Comparison of ENCODE assay signal across 1 cellular context in the genomic region with DNA sequence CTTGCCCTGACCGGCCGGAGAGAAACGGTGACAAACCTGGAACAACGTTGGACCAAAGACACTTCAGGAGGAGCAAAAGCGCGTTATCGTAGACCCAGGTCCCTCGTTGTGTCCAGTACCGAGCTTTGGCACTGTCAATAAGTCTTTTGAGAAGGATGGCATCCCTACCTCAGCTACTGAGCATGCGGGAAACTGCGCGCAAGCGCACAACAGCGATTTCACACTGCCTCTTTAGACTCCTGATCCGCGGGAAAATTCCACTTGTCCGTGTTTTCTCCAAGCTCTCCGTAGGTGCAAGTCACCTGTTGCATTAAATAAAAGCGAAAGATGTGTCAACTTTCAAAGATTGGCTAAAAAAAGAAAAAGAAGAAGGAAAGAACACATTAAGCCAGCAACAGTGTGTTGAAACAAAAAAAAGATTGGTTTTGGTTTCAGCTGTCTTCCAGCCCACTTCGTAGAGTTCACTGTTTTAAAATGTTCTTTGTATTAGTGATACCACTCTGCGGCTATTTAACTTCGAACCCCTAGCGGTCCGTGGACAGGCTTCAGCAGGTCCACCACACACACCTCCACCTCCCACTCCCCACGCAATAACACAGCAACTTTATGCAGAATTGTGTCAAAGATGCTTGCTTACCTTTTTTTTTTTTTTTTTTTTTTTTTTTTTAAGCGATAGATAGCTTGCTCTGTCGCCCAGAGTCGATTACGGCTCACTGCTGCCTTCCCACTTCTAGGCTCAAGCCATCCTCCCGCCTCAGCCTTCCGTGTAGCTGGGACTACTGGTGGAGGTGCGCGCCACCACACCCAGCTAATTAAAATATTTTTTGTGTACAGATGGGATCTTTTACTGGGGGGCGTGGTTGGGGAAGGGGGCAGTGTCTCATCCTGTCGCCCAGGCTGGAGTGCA.
A peak's percentile ranks its signal among the peaks of the same experiment; 100 is the strongest.
TF ChIP-seq lines count a peak whose summit lies in the region.

Gene BPNT1 (minus strand): TSS at position 139 of the 907 bp plus-strand sequence. CDS start 9,942 bp downstream, outside the sequence.

TF ChIP-seq in K562, 482 proteins besides CTCF, POLR2A, EP300 and RAD21 (continued from another document and continues in another):
- peak; percentile 70 to 82 for TF ChIP-seq MAZ (CRISPR knock-in tag; conservative IDR thresholded peaks at IDR 0.05 in 1 of 2, IDR thresholded peaks at IDR 0.05 in 1 of 2)
- TF ChIP-seq NR2C1 (IDR thresholded peaks at IDR 0.05): no peak
- peak; percentile 14; the same call in 1 of the 2 replicates for TF ChIP-seq NR2C1 (tag; IDR thresholded peaks at IDR 0.05)
- no peak for TF ChIP-seq FOXJ3 (CRISPR knock-in tag; IDR thresholded peaks at IDR 0.05)
- TF ChIP-seq ZNF316 (IDR thresholded peaks at IDR 0.05): peak; percentile 38; the same call in 1 of the 2 replicates
- no peak for TF ChIP-seq ZBTB17 (CRISPR knock-in tag; IDR thresholded peaks at IDR 0.05)
- TF ChIP-seq ZNF79 (CRISPR knock-in tag; IDR thresholded peaks at IDR 0.05; ENCODE audit: low read depth): 0 out of 2 replicates have a peak, but pooled peaks have one; percentile 14
- TF ChIP-seq ZFP36 (IDR thresholded peaks at IDR 0.05; ENCODE audit: low read depth, low read length, partially characterized antibody): no peak
- no peak for TF ChIP-seq ZBTB1 (CRISPR knock-in tag; IDR thresholded peaks at IDR 0.05; ENCODE audit: borderline replicate concordance, low read depth)
- no peak for TF ChIP-seq ZC3H4 (CRISPR knock-in tag; IDR thresholded peaks at IDR 0.05; ENCODE audit: borderline replicate concordance)
- TF ChIP-seq ZNF717 (CRISPR knock-in tag; IDR thresholded peaks at IDR 0.05): no peak
- peak; percentile 54; the same call in 1 of the 2 replicates for TF ChIP-seq POLR2AphosphoS5 (IDR thresholded peaks at IDR 0.05; ENCODE audit: control insufficient read depth, insufficient read depth, low read depth, low read length)
- no peak for TF ChIP-seq ZNF695 (CRISPR knock-in tag; IDR thresholded peaks at IDR 0.05)
- TF ChIP-seq DPF2 (IDR thresholded peaks at IDR 0.05): peak; percentile 32; the same call in 1 of the 2 replicates
- peak; percentile 71 for TF ChIP-seq EP400 (IDR thresholded peaks at IDR 0.05)
- TF ChIP-seq, protein P1, sequence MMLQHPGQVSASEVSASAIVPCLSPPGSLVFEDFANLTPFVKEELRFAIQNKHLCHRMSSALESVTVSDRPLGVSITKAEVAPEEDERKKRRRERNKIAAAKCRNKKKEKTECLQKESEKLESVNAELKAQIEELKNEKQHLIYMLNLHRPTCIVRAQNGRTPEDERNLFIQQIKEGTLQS (IDR thresholded peaks at IDR 0.05): no peak; the same call in 1 of the 2 replicates
- TF ChIP-seq, protein P1 (CRISPR knock-in tag; conservative IDR thresholded peaks at IDR 0.05): peak; percentile 82; the same call in 1 of the 2 replicates
- peak; percentile 38 for TF ChIP-seq GMEB1 (CRISPR knock-in tag; IDR thresholded peaks at IDR 0.05)
- peak; percentile 77 for TF ChIP-seq RFX5 (IDR thresholded peaks at IDR 0.05; ENCODE audit: low read depth, low read length)
- peak; percentile 46; the same call in 1 of the 2 replicates for TF ChIP-seq MTA3 (IDR thresholded peaks at IDR 0.05; ENCODE audit: borderline replicate concordance)
- TF ChIP-seq USF2 (CRISPR knock-in tag; IDR thresholded peaks at IDR 0.05): peak; percentile 46; the same call in 1 of the 2 replicates
- 0 out of 2 replicates have a peak, but pooled peaks have one; percentile 24 for TF ChIP-seq ZNF766 (CRISPR knock-in tag; conservative IDR thresholded peaks at IDR 0.05)
- TF ChIP-seq CXXC5 (CRISPR knock-in tag; IDR thresholded peaks at IDR 0.05): peak; percentile 72; the same call in 1 of the 2 replicates
- TF ChIP-seq PHF21A (IDR thresholded peaks at IDR 0.05; ENCODE audit: borderline replicate concordance, low read depth): peak; percentile 61; the same call in 1 of the 2 replicates
- TF ChIP-seq NFYB (IDR thresholded peaks at IDR 0.05; ENCODE audit: extremely low read depth, insufficient read length): no peak
- no peak for TF ChIP-seq TGIF2 (CRISPR knock-in tag; IDR thresholded peaks at IDR 0.05)
- no peak for TF ChIP-seq ERF (CRISPR knock-in tag; IDR thresholded peaks at IDR 0.05)
- no peak for TF ChIP-seq SAFB2 (IDR thresholded peaks at IDR 0.05; ENCODE audit: borderline replicate concordance, low read depth, low read length, severe bottlenecking)
- TF ChIP-seq ZNF586 (CRISPR knock-in tag; conservative IDR thresholded peaks at IDR 0.05): no peak
- peak; percentile 75 for TF ChIP-seq BRD9 (IDR thresholded peaks at IDR 0.05; ENCODE audit: low read depth, partially characterized antibody)
- TF ChIP-seq ZNF121 (CRISPR knock-in tag; conservative IDR thresholded peaks at IDR 0.05): no peak
- TF ChIP-seq, protein P2, sequence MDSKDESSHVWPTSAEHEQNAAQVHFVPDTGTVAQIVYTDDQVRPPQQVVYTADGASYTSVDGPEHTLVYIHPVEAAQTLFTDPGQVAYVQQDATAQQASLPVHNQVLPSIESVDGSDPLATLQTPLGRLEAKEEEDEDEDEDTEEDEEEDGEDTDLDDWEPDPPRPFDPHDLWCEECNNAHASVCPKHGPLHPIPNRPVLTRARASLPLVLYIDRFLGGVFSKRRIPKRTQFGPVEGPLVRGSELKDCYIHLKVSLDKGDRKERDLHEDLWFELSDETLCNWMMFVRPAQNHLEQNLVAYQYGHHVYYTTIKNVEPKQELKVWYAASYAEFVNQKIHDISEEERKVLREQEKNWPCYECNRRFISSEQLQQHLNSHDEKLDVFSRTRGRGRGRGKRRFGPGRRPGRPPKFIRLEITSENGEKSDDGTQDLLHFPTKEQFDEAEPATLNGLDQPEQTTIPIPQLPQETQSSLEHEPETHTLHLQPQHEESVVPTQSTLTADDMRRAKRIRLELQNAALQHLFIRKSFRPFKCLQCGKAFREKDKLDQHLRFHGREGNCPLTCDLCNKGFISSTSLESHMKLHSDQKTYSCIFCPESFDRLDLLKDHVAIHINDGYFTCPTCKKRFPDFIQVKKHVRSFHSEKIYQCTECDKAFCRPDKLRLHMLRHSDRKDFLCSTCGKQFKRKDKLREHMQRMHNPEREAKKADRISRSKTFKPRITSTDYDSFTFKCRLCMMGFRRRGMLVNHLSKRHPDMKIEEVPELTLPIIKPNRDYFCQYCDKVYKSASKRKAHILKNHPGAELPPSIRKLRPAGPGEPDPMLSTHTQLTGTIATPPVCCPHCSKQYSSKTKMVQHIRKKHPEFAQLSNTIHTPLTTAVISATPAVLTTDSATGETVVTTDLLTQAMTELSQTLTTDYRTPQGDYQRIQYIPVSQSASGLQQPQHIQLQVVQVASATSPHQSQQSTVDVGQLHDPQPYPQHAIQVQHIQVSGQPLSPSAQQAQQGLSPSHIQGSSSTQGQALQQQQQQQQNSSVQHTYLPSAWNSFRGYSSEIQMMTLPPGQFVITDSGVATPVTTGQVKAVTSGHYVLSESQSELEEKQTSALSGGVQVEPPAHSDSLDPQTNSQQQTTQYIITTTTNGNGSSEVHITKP (IDR thresholded peaks at IDR 0.05; ENCODE audit: partially characterized antibody): no peak
- TF ChIP-seq STAT5A (IDR thresholded peaks at IDR 0.05; ENCODE audit: borderline replicate concordance, low read length): peak; percentile 57; the same call in 1 of the 2 replicates
- 0 out of 4 replicates have a peak, but pooled peaks of 1 of the 2 experiments have one; percentile 4 for TF ChIP-seq ZMIZ1 (IDR thresholded peaks at IDR 0.05; ENCODE audit: low read depth in 2 of 2, low read length in 2 of 2)
- TF ChIP-seq TFAP4 (CRISPR knock-in tag; IDR thresholded peaks at IDR 0.05; ENCODE audit: borderline replicate concordance): peak; percentile 83
- no peak for TF ChIP-seq NONO (IDR thresholded peaks at IDR 0.05; ENCODE audit: low read depth in 2 of 2, low read length in 1 of 2)
- TF ChIP-seq DNMT1 (IDR thresholded peaks at IDR 0.05): 0 out of 2 replicates have a peak, but pooled peaks have one; percentile 40
- TF ChIP-seq RBFOX2 (IDR thresholded peaks at IDR 0.05; ENCODE audit: low read depth, low read length): peak; percentile 55
- TF ChIP-seq HDAC1 (IDR thresholded peaks at IDR 0.05): peak in 1 of 2 experiments; percentile 69; a peak in 2 of 4 replicates
- TF ChIP-seq MYC (IDR thresholded peaks at IDR 0.05; ENCODE audit: low read depth, low read length): peak; percentile 76
- no peak for TF ChIP-seq MYC (CRISPR knock-in tag; IDR thresholded peaks at IDR 0.05; ENCODE audit: borderline replicate concordance, low read depth)
- TF ChIP-seq SETDB1 (IDR thresholded peaks at IDR 0.05; ENCODE audit: low read length): no peak
- TF ChIP-seq, protein P3, sequence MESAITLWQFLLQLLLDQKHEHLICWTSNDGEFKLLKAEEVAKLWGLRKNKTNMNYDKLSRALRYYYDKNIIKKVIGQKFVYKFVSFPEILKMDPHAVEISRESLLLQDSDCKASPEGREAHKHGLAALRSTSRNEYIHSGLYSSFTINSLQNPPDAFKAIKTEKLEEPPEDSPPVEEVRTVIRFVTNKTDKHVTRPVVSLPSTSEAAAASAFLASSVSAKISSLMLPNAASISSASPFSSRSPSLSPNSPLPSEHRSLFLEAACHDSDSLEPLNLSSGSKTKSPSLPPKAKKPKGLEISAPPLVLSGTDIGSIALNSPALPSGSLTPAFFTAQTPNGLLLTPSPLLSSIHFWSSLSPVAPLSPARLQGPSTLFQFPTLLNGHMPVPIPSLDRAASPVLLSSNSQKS (CRISPR knock-in tag; IDR thresholded peaks at IDR 0.05): no peak
- no peak for TF ChIP-seq ZNF3 (CRISPR knock-in tag; IDR thresholded peaks at IDR 0.05)
- peak; percentile 46 to 74; a peak in 3 of 4 replicates for TF ChIP-seq FOXA3 (CRISPR knock-in tag; conservative IDR thresholded peaks at IDR 0.05 in 1 of 2, IDR thresholded peaks at IDR 0.05 in 1 of 2)
- TF ChIP-seq ADNP (tag; IDR thresholded peaks at IDR 0.05): no peak
- peak in 1 of 2 experiments; percentile 36; a peak in 2 of 4 replicates for TF ChIP-seq KDM1A (IDR thresholded peaks at IDR 0.05)
- no peak for TF ChIP-seq ARHGAP35 (IDR thresholded peaks at IDR 0.05; ENCODE audit: partially characterized antibody)
- peak; percentile 44; the same call in 1 of the 2 replicates for TF ChIP-seq ZBTB7A (IDR thresholded peaks at IDR 0.05; ENCODE audit: borderline replicate concordance, control insufficient read depth, low read depth, low read length)
